8 cellular contexts compared by ENCODE assay signal in genomic region chrX:16786791-16787735, GRCh38. TPM values are rescaled to one million over a fixed set of nuclear protein-coding genes. Genes with fewer than 3 reads are reported as not detected.
A peak's percentile ranks its signal among the peaks of the same experiment; 100 is the strongest.
DNase-seq lines count a peak whose midpoint lies in the region; ATAC-seq and TF ChIP-seq lines count a peak whose summit lies in the region.

No MANE protein-coding gene starts in this region.

- peak overlapping the region; percentile 49 for H3K27ac Mint-ChIP-seq in nephron progenitor cell

- H3K4me3 ChIP-seq in AG10803 (ENCODE audit: low read length), result peak overlapping the region; percentile 72
- H3K4me3 ChIP-seq in esophagus squamous epithelium, result peak overlapping the region; percentile 65 to 74 (median 66)
- peak overlapping the region in 1 of 3 donors; percentile 73 for H3K4me3 ChIP-seq in thyroid gland (replicated peaks in 1 of 3)

- H3K4me1 Mint-ChIP-seq in nephron progenitor cell, result peaks cover 16% of the 10 kb centered on the region

- peak; percentile 12 for ATAC-seq in GM19463 (IDR thresholded peaks at IDR 0.05; ENCODE audit: unreplicated experiment)

- no peaks in the 10 kb centered on the region for H3K27me3 Mint-ChIP-seq in nephron progenitor cell (ENCODE audit: low read depth, poor library complexity)

- no peaks in the 10 kb centered on the region for H3K9me3 Mint-ChIP-seq in nephron progenitor cell

- H3K36me3 Mint-ChIP-seq in nephron progenitor cell (ENCODE audit: low read depth), result peaks cover 6% of the 10 kb centered on the region

- TF ChIP-seq CTCF in AG10803 (conservative IDR thresholded peaks at IDR 0.05; ENCODE audit: low read length) (no peak), esophagus squamous epithelium (IDR thresholded peaks at IDR 0.05) (no peak), nephron progenitor cell (IDR thresholded peaks at IDR 0.05) (no peak), thyroid gland (IDR thresholded peaks at IDR 0.05) (no peak)

- peaks cover 3 to 28% (median 12%) of the 10 kb centered on the region in 3 donors for H3K4me1 ChIP-seq in esophagus squamous epithelium
- peaks cover 4 to 5% of the 10 kb centered on the region in 2 donors for H3K4me1 ChIP-seq in thyroid gland

- no peak for TF ChIP-seq POLR2A in esophagus squamous epithelium (IDR thresholded peaks at IDR 0.05)
- TF ChIP-seq POLR2A in thyroid gland (IDR thresholded peaks at IDR 0.05), result no peak

- WGBS in esophagus squamous epithelium, 2 donors, result 6 to 13% methylated on average over 8 to 20 of the region's 73 CpGs
- 8 to 9% methylated on average over 13 to 15 of the region's 73 CpGs for WGBS in thyroid gland, 2 donors

- H3K9me3 ChIP-seq in esophagus squamous epithelium (no peaks in the 10 kb centered on the region), thyroid gland (no peaks in the 10 kb centered on the region)

- H3K4me3 Mint-ChIP-seq in nephron progenitor cell, result peak overlapping the region; percentile 92

- H3K27ac ChIP-seq in esophagus squamous epithelium, result peak overlapping the region; percentile 81 to 91 (median 84)
- peak overlapping the region; percentile 69 to 76 (median 75) for H3K27ac ChIP-seq in thyroid gland

- DNase-seq in AG10803 (ENCODE audit: low read depth), result no peak
- peak; percentile 3 to 94 (median 93) for DNase-seq in NCI-H1417 (lab: John Stamatoyannopoulos, UW)
- peak; percentile 63 for DNase-seq in activated T-cell treated with anti-CD3 and anti-CD28 coated beads, Interleukin-2, amount 50 U/mL, for 1 hour
- DNase-seq in esophagus squamous epithelium (lab: John Stamatoyannopoulos, UW), result no peak
- peak; percentile 54 for DNase-seq in nephron progenitor cell
- peak; percentile 9 to 21 for DNase-seq in thyroid gland
- DNase-seq in DMS153 (lab: John Stamatoyannopoulos, UW), result no peak

- H3K36me3 ChIP-seq in esophagus squamous epithelium, result no peaks in the 10 kb centered on the region
- peaks cover 0 to 6% of the 10 kb centered on the region in 2 donors for H3K36me3 ChIP-seq in thyroid gland

- H3K27me3 ChIP-seq in esophagus squamous epithelium, result no peaks in the 10 kb centered on the region
- no peaks in the 10 kb centered on the region for H3K27me3 ChIP-seq in thyroid gland

- intact Hi-C loops in esophagus squamous epithelium (cut with DNase I) (loop anchor here (10.0 kb wide), 1 partner anchor 62 kb away; no protein-coding TSS in a partner anchor), thyroid gland (cut with DNase I) (loop anchor here (10.0 kb wide), 1 partner anchor 72 kb away; the partner anchor contains the start of genes CTPS2 and SYAP1)

RNA-seq across cellular contexts. Expression of gene TXLNG, which starts 0.8 kb away (rescaled TPM):
- 10 to 100 TPM in 2 of 4 donors, 1 to 10 TPM in 2; 6.4 to 14.9 (median 10.9) TPM for total RNA-seq in esophagus squamous epithelium
- 10 to 100 TPM; 14.7 to 17.9 (median 16.3) TPM for total RNA-seq in thyroid gland

Comparison
In these comparisons a context has a peak if more than half of its experiments do, and no peak if none do; other contexts are left out.
1. DNase-seq: peak in NCI-H1417 (3 of 3), activated T-cell treated with anti-CD3 and anti-CD28 coated beads, Interleukin-2, amount 50 U/mL, for 1 hour (single experiment), nephron progenitor cell (single experiment) and thyroid gland (2 of 2); none in AG10803 (single experiment), esophagus squamous epithelium (single experiment) and DMS153 (single experiment).